21 cellular contexts compared by ENCODE assay signal in the genomic region with DNA sequence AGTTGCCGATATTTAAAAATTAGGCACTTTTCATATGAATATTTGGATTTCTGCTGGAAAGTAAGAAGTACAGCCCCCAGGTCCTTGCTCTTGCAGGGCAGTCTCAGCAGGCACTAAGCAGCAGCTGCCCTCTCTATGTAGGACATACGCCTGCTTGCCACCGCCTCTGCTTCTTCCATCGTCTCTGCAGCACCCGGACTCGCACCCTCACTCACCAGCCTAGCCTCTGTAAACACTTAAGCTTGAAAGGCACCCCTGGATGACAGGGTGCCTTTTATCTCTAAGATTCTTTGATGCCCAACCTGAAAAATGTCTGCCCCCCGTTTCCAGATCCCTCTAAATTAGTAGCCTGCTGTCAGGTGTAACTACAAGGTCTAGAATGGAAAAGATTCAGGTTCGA. TPM values are rescaled to one million over a fixed set of nuclear protein-coding genes. Genes with fewer than 3 reads are reported as not detected.
"Had no signal": no experiment of that assay in that cellular context is flagged by ENCODE, and none has a peak within 500 bp of the region (broad histone marks: within the 10 kb centered on the region; RNA-seq: fewer than 3 reads in every experiment).

No MANE protein-coding gene starts in this region.

- H3K27me3 ChIP-seq: ascending aorta, breast epithelium, gastroesophageal sphincter, ovary, thyroid gland, uterus had no signal

- H3K27ac Mint-ChIP-seq: activated CD4-positive, alpha-beta T cell treated with anti-CD3 and anti-CD28 coated beads, Interleukin-2, amount 10 ng/mL, durations not matched to agents 24 days and 14 days; activated T-helper 2 cell treated with anti-CD3 and anti-CD28 coated beads, Interferon-gamma antibody, Interleukin-2, Interleukin-4, amounts not matched to agents 10 μg/mL and 5 μg/mL and 100 μg/mL, durations not matched to agents 14 hours and 24 hours and 36 hours had no signal

- FAIRE-seq: islet of Langerhans, TTC549 had no signal

- DNase-seq: activated CD4-positive, alpha-beta T cell treated with anti-CD3 and anti-CD28 coated beads, Interleukin-2, amount 10 ng/mL, durations not matched to agents 24 days and 14 days; midbrain; SIG-M5; thyroid gland had no signal

- H3K27ac ChIP-seq: ascending aorta, breast epithelium, gastroesophageal sphincter, ovary, thyroid gland, uterus had no signal

- H3K27me3 Mint-ChIP-seq: activated CD4-positive, alpha-beta T cell treated with anti-CD3 and anti-CD28 coated beads, Interleukin-2, amount 10 ng/mL, durations not matched to agents 24 days and 14 days had no signal

- H3K36me3 ChIP-seq: ovary, uterus had no signal

- H3K4me1 Mint-ChIP-seq: activated CD4-positive, alpha-beta T cell treated with anti-CD3 and anti-CD28 coated beads, Interleukin-2, amount 10 ng/mL, durations not matched to agents 24 days and 14 days; stimulated activated effector memory CD8-positive, alpha-beta T cell treated with anti-CD3 and anti-CD28 coated beads, Interleukin-12 subunit alpha, Interleukin-12 subunit beta, amount 100 ng/mL, for 72 hours; WTC11 had no signal

- H3K9me3 ChIP-seq: ascending aorta, breast epithelium, gastroesophageal sphincter, ovary, thyroid gland, uterus had no signal

- ATAC-seq: gastroesophageal sphincter; left colon; stimulated activated effector memory CD8-positive, alpha-beta T cell treated with anti-CD3 and anti-CD28 coated beads, Interleukin-12 subunit alpha, Interleukin-12 subunit beta, amount 100 ng/mL, for 72 hours; WTC11 had no signal

- H3K4me3 Mint-ChIP-seq: activated CD4-positive, alpha-beta T cell treated with anti-CD3 and anti-CD28 coated beads, Interleukin-2, amount 10 ng/mL, durations not matched to agents 24 days and 14 days; stimulated activated effector memory CD8-positive, alpha-beta T cell treated with anti-CD3 and anti-CD28 coated beads, Interleukin-12 subunit alpha, Interleukin-12 subunit beta, amount 100 ng/mL, for 72 hours; WTC11 had no signal

- H3K9me3 Mint-ChIP-seq: activated CD4-positive, alpha-beta T cell treated with anti-CD3 and anti-CD28 coated beads, Interleukin-2, amount 10 ng/mL, durations not matched to agents 24 days and 14 days; activated T-helper 2 cell treated with anti-CD3 and anti-CD28 coated beads, Interferon-gamma antibody, Interleukin-2, Interleukin-4, amounts not matched to agents 10 μg/mL and 5 μg/mL and 100 μg/mL, durations not matched to agents 14 hours and 24 hours and 36 hours; stimulated activated effector memory CD8-positive, alpha-beta T cell treated with anti-CD3 and anti-CD28 coated beads, Interleukin-12 subunit alpha, Interleukin-12 subunit beta, amount 100 ng/mL, for 72 hours; WTC11 had no signal

- H3K4me1 ChIP-seq: breast epithelium, uterus had no signal

- H3K4me3 ChIP-seq: ascending aorta, breast epithelium, gastroesophageal sphincter, lung, ovary, thyroid gland, uterus had no signal

RNA-seq across cellular contexts. Expression of a gene that starts 36.0 kb away (rescaled TPM):
- total RNA-seq: ascending aorta had no signal

RNA-seq across cellular contexts. Expression of a gene that starts 48.0 kb away (rescaled TPM):
- total RNA-seq: activated CD4-positive, alpha-beta T cell treated with anti-CD3 and anti-CD28 coated beads, Interleukin-2, amount 10 ng/mL, durations not matched to agents 24 days and 14 days; ascending aorta; breast epithelium; chondrocyte; dermis microvascular lymphatic vessel endothelial cell; gastroesophageal sphincter; left colon; lung; myocyte; ovary; T-helper 2 cell treated with Interferon-gamma antibody and Interleukin-4, amounts not matched to agents 100 ng/mL and 5 ng/mL, for 36 hours; thyroid gland; uterus; WTC11 had no signal
- polyA plus RNA-seq: esophagus, lung, ovary had no signal
